ENCODE assay signal across 10 cellular contexts in genomic region chr4:10020871-10021676, GRCh38. TPM values are rescaled to one million over a fixed set of nuclear protein-coding genes. Genes with fewer than 3 reads are reported as not detected.
DNase-seq lines count a peak whose midpoint lies in the region; ATAC-seq and TF ChIP-seq lines count a peak whose summit lies in the region.
"Had no signal": no experiment of that assay in that cellular context is flagged by ENCODE, and none has a peak within 500 bp of the region (broad histone marks: within the 10 kb centered on the region; RNA-seq: fewer than 3 reads in every experiment).

Gene SLC2A9 (minus strand): TSS chr4:10021497. CDS start chr4:10021429, 68 bp downstream.

- TF ChIP-seq CTCF in HL-60 (IDR thresholded peaks at IDR 0.05; ENCODE audit: insufficient read depth, low read length), result no peak
- TF ChIP-seq CTCF in left lung (IDR thresholded peaks at IDR 0.05), result no peak
- TF ChIP-seq CTCF in GM20000 (IDR thresholded peaks at IDR 0.05; ENCODE audit: extremely low read depth, missing control alignments), result no peak

- DNase-seq in HL-60 (ENCODE audit: low read depth in 1 of 2, low spot score in 1 of 2) (peak in 1 of 2 experiments; percentile 52), caudate nucleus (lab: John Stamatoyannopoulos, UW) (peak in 2 of 61 donors; percentile 6 to 24), left lung (no peak), substantia nigra (lab: John Stamatoyannopoulos, UW) (peak in 2 of 49 donors; percentile 14 to 36), GM20000 (ENCODE audit: low spot score) (no peak), DMS153 (lab: John Stamatoyannopoulos, UW) (no peak)
- DNase-seq: NCI-H226; stimulated activated CD4-positive, alpha-beta T cell treated with anti-CD3 and anti-CD28 coated beads, Interleukin-4, amount 100 ng/mL, for 4 hours had no signal

- H3K4me3 ChIP-seq in HL-60 (replicated peaks; ENCODE audit: insufficient read depth, low read length) (peak within 1 kb of the TSS; percentile 38), left lung (peak within 1 kb of the TSS in 1 of 2 donors; percentile 28)

- H3K4me1 ChIP-seq in left lung, result peaks cover 4 to 61% of the 10 kb centered on the region in 2 donors

- H3K9me3 ChIP-seq in left lung, result no peaks in the 10 kb centered on the region

- H3K27ac ChIP-seq in HL-60 (replicated peaks) (peak within 1 kb of the TSS; percentile 51), caudate nucleus (ENCODE audit: low read depth, low read length) (peak within 1 kb of the TSS; percentile 60), left lung (peak within 1 kb of the TSS; percentile 63 to 78), substantia nigra (ENCODE audit: low read depth, low read length, poor library complexity, severe bottlenecking) (peak within 1 kb of the TSS; percentile 60)

- no peaks in the 10 kb centered on the region for H3K36me3 ChIP-seq in left lung

- H3K27me3 ChIP-seq in HL-60 (ENCODE audit: insufficient read depth, poor library complexity, severe bottlenecking) (no peaks in the 10 kb centered on the region), left lung (no peaks in the 10 kb centered on the region)

- ATAC-seq in left lung, result no peak
- no peak for ATAC-seq in HG03135 (IDR thresholded peaks at IDR 0.05; ENCODE audit: unreplicated experiment)
- ATAC-seq in HG02642 (IDR thresholded peaks at IDR 0.05; ENCODE audit: poor library complexity, unreplicated experiment), result no peak

- intact Hi-C loops in left lung (cut with DNase I), result no loop called here

RNA-seq across cellular contexts. Expression of gene SLC2A9, which starts in this region (rescaled TPM):
- total RNA-seq in left lung, result 10 to 100 TPM; 10.6 to 19.0 TPM
